In genomic region chr1:111542187-111542586, GRCh38 we compare ENCODE assay signal across 25 cellular contexts. TPM values are rescaled to one million over a fixed set of nuclear protein-coding genes. Genes with fewer than 3 reads are reported as not detected.
DNase-seq lines count a peak whose midpoint lies in the region; ATAC-seq and TF ChIP-seq lines count a peak whose summit lies in the region.
"Had no signal": no experiment of that assay in that cellular context is flagged by ENCODE, and none has a peak within 500 bp of the region (broad histone marks: within the 10 kb centered on the region; RNA-seq: fewer than 3 reads in every experiment).

No MANE protein-coding gene starts in this region.

- H3K9ac ChIP-seq in Loucy (ENCODE audit: low read depth, low read length, poor library complexity, severe bottlenecking), result no peak overlapping the region
- no peak overlapping the region for H3K9ac ChIP-seq in neuronal stem cell (ENCODE audit: low read depth, low read length, poor library complexity)

- H3K79me2 ChIP-seq in Loucy (ENCODE audit: insufficient read depth, low read length), result no peaks in the 10 kb centered on the region

- H2BK12ac ChIP-seq in neuronal stem cell (ENCODE audit: low read length), result no peak overlapping the region

- in situ Hi-C loops in KBM-7 (cut with MboI; ENCODE audit: low pct_unique_long_range_greater_than_20kb, low sequenced_read_pairs), result no loop called here

- no peak for TF ChIP-seq CTCF in Loucy (conservative IDR thresholded peaks at IDR 0.05; ENCODE audit: low read length)
- no peak for TF ChIP-seq CTCF in esophagus muscularis mucosa (IDR thresholded peaks at IDR 0.05)

- H3K4ac ChIP-seq in neuronal stem cell (ENCODE audit: low read length), result no peak overlapping the region

- no peak for TF ChIP-seq POLR2A in esophagus muscularis mucosa (IDR thresholded peaks at IDR 0.05; ENCODE audit: low read depth)

- H3K27ac ChIP-seq in esophagus muscularis mucosa (replicated peaks in 1 of 4) (peak overlapping the region; percentile 71 to 81 (median 78)), neuronal stem cell (replicated peaks; ENCODE audit: low read length) (no peak overlapping the region)
- H3K27ac ChIP-seq: body of pancreas had no signal

- H3K79me1 ChIP-seq in neuronal stem cell (ENCODE audit: low read depth, low read length), result no peaks in the 10 kb centered on the region

- no peak overlapping the region for H2BK120ac ChIP-seq in neuronal stem cell (ENCODE audit: low read depth, low read length)

- H3K18ac ChIP-seq in neuronal stem cell (ENCODE audit: low read length), result no peak overlapping the region

- TF ChIP-seq EP300 in esophagus muscularis mucosa (IDR thresholded peaks at IDR 0.05), result no peak

- H3K9me3 ChIP-seq in Loucy (ENCODE audit: insufficient read depth, low read depth, low read length) (no peaks in the 10 kb centered on the region), esophagus muscularis mucosa (no peaks in the 10 kb centered on the region), neuronal stem cell (replicated peaks in 1 of 2; ENCODE audit: control insufficient read depth in 2 of 2, insufficient read depth in 1 of 2, low read depth in 1 of 2, low read length in 2 of 2) (no peaks in the 10 kb centered on the region)
- H3K9me3 ChIP-seq: body of pancreas, MG63, stomach had no signal

- H3K36me3 ChIP-seq in Loucy (ENCODE audit: insufficient read depth, low read length) (no peaks in the 10 kb centered on the region), esophagus muscularis mucosa (no peaks in the 10 kb centered on the region), neuronal stem cell (replicated peaks in 1 of 2; ENCODE audit: control insufficient read depth in 2 of 2, insufficient read depth in 2 of 2, low read length in 2 of 2) (no peaks in the 10 kb centered on the region)
- H3K36me3 ChIP-seq: MG63, stomach had no signal

- H3K4me2 ChIP-seq in Loucy (ENCODE audit: low read depth, low read length, poor library complexity, severe bottlenecking), result no peak overlapping the region
- H3K4me2 ChIP-seq in neuronal stem cell (ENCODE audit: insufficient read depth, low read length, poor library complexity, severe bottlenecking), result no peak overlapping the region

- H3K4me1 ChIP-seq in Loucy (ENCODE audit: insufficient read depth, low read length, poor library complexity, severe bottlenecking) (no peaks in the 10 kb centered on the region), esophagus muscularis mucosa (peaks cover 0 to 40% (median 30%) of the 10 kb centered on the region in 4 donors), neuronal stem cell (ENCODE audit: control insufficient read depth in 2 of 2, insufficient read depth in 1 of 2, low read depth in 1 of 2, low read length in 2 of 2) (peaks cover 1 to 12% of the 10 kb centered on the region in 2 donors)
- H3K4me1 ChIP-seq: body of pancreas, stomach had no signal

- no peaks in the 10 kb centered on the region for H3K9me2 ChIP-seq in Loucy (replicated peaks; ENCODE audit: low read depth, low read length)

- H2BK15ac ChIP-seq in neuronal stem cell (ENCODE audit: low read length), result no peak overlapping the region

- no peaks in the 10 kb centered on the region for H3K27me3 ChIP-seq in Loucy (ENCODE audit: insufficient read depth, low read length, poor library complexity, severe bottlenecking)
- H3K27me3 ChIP-seq in esophagus muscularis mucosa, result no peaks in the 10 kb centered on the region
- no peaks in the 10 kb centered on the region for H3K27me3 ChIP-seq in neuronal stem cell (ENCODE audit: control insufficient read depth in 3 of 3, insufficient read depth in 3 of 3, low read depth in 1 of 3, low read length in 3 of 3)
- H3K27me3 ChIP-seq: body of pancreas, MG63, stomach had no signal

- H2BK5ac ChIP-seq in neuronal stem cell (ENCODE audit: low read length), result no peak overlapping the region

- no peaks in the 10 kb centered on the region for H4K20me1 ChIP-seq in Loucy (ENCODE audit: insufficient read depth, low read length, poor library complexity, severe bottlenecking)

- H2AK5ac ChIP-seq in neuronal stem cell (ENCODE audit: low read depth, low read length), result no peak overlapping the region

- no peak overlapping the region for H3K4me3 ChIP-seq in Loucy (ENCODE audit: low read length, poor library complexity, severe bottlenecking)
- H3K4me3 ChIP-seq in esophagus muscularis mucosa, result peak overlapping the region; percentile 27 to 41 (median 34)
- H3K4me3 ChIP-seq in neuronal stem cell (ENCODE audit: low read length in 2 of 2), result no peak overlapping the region
- H3K4me3 ChIP-seq: body of pancreas, lung, MG63, stomach had no signal

- intact Hi-C loops in esophagus muscularis mucosa (cut with DNase I), result no loop called here

- DNase-seq in ELF-1 (ENCODE audit: low read depth, low spot score), result peak; percentile 37
- no peak for DNase-seq in esophagus muscularis mucosa (ENCODE audit: extremely low spot score)
- DNase-seq in neuronal stem cell (ENCODE audit: low spot score), result no peak
- DNase-seq in KBM-7, result no peak
- no peak for DNase-seq in NCI-H446 (lab: John Stamatoyannopoulos, UW)
- DNase-seq in RPMI8226, result no peak
- DNase-seq: activated B cell treated with CpG ODN at 0.5 μM for 24 hours; activated CD8-positive, alpha-beta T cell treated with anti-CD3 and anti-CD28 coated beads, Interleukin-2, amount 10 ng/mL, durations not matched to agents 7 days and 5 days; activated T-cell treated with anti-CD3 and anti-CD28 coated beads, Interleukin-2, amount 50 U/mL, for 48 hours; body of pancreas; cortex of kidney; DND-41; glutamatergic neuron; MG63; naive B cell; NCI-H1436 treated with DMSO at 0.1 percent for 48 hours; Right ventricle myocardium superior; stomach; T-helper 2 cell had no signal

- no peak overlapping the region for H3K14ac ChIP-seq in neuronal stem cell (ENCODE audit: low read length)

- no peaks in the 10 kb centered on the region for H3F3A ChIP-seq in Loucy (ENCODE audit: low read depth)

- H3K23ac ChIP-seq in neuronal stem cell (ENCODE audit: low read depth, low read length, poor library complexity), result no peak overlapping the region

- H2AFZ ChIP-seq in Loucy (ENCODE audit: low read length), result peak overlapping the region; percentile 41; the same call in 1 of the 2 replicates
- H2AFZ ChIP-seq in neuronal stem cell (ENCODE audit: low read length), result peak overlapping the region; percentile 9

- no peak for ATAC-seq in GM19395 (IDR thresholded peaks at IDR 0.05; ENCODE audit: unreplicated experiment)
- ATAC-seq: activated CD8-positive, alpha-beta T cell treated with anti-CD3 and anti-CD28 coated beads, Interleukin-2, amount 10 ng/mL, durations not matched to agents 7 days and 5 days; activated naive CD4-positive, alpha-beta T cell treated with anti-CD3 and anti-CD28 coated beads, Interleukin-2, amount 50 U/mL, for 72 hours; body of pancreas had no signal

- no peak overlapping the region for H4K8ac ChIP-seq in neuronal stem cell (ENCODE audit: low read depth, low read length)

- WGBS in esophagus muscularis mucosa, result 62% methylated on average over 14 of the region's 14 CpGs
- WGBS in neuronal stem cell (ENCODE audit: extremely low coverage in 2 of 2, insufficient read length in 2 of 2, insufficient replicate concordance in 1 of 2), 2 donors, result no CpG with 5 or more reads among the region's 14 CpGs

- no peak overlapping the region for H4K91ac ChIP-seq in neuronal stem cell (ENCODE audit: low read depth, low read length, poor library complexity)

RNA-seq across cellular contexts. Expression of gene ADORA3, which starts 38.8 kb away (rescaled TPM):
- 10 to 100 TPM in 1 of 4 donors, 1 to 10 TPM in 3; 4.9 to 13.3 (median 5.1) TPM for total RNA-seq in esophagus muscularis mucosa
- polyA plus RNA-seq in neuronal stem cell (2013, experiment 1 of 2), result not detected
- not detected for polyA plus RNA-seq in neuronal stem cell (2013, experiment 2 of 2)
- total RNA-seq: activated B cell treated with CpG ODN at 0.5 μM for 24 hours, HT-29, NCI-H460 had no signal

RNA-seq across cellular contexts. Expression of gene TMIGD3, which starts 38.8 kb away (rescaled TPM):
- 1 to 10 TPM; 1.7 to 2.6 (median 2.3) TPM for total RNA-seq in esophagus muscularis mucosa
- polyA plus RNA-seq in neuronal stem cell (2013, experiment 1 of 2), result not detected
- not detected for polyA plus RNA-seq in neuronal stem cell (2013, experiment 2 of 2)
- total RNA-seq: activated B cell treated with CpG ODN at 0.5 μM for 24 hours; activated CD8-positive, alpha-beta T cell treated with anti-CD3 and anti-CD28 coated beads, Interleukin-2, amount 10 ng/mL, durations not matched to agents 7 days and 5 days; activated naive CD4-positive, alpha-beta T cell treated with anti-CD3 and anti-CD28 coated beads, Interleukin-2, amount 50 U/mL, for 72 hours; HT-29; NCI-H460 had no signal

Comparison
In these comparisons a context has a peak if more than half of its experiments do, and no peak if none do; other contexts are left out.
1. H3K4me3 ChIP-seq: peak in esophagus muscularis mucosa (4 of 4); none in Loucy (single experiment) and neuronal stem cell (0 of 2).